11 cellular contexts compared by ENCODE assay signal in the genomic region with DNA sequence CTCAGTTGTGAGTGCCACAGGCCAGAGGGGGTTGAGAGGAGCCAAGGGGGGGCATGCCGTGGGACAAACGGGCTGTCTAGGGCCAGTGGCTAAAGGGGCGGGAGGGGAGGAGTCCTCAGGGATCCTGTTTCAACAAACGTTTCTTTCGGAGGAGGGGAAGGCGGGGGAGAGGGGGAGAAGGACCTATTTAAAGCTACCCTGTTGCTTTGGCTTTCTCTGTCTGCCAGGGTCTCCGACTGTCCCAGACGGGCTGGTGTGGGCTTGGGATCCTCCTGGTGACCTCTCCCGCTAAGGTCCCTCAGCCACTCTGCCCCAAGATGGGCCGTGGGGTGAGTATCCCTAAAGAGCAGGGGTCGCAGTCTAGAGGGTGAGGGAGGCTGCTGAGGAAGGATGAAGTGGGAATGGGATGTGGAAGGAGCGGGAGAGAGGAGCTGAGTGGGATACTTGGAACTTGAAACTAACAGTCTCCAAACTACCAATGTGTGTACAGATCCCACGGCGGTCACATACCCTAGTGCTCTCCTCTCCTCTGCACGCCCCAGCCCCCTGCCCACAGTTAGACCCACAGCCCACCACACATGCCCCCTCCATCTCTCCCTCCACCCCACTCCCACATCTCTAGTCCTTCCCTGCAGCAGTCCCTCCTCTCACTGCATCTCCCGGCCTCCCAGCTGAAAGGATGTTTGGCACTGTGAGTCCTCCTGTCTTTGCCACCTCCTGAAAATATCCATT. TPM values are rescaled to one million over a fixed set of nuclear protein-coding genes. Genes with fewer than 3 reads are reported as not detected.
DNase-seq lines count a peak whose midpoint lies in the region; ATAC-seq and TF ChIP-seq lines count a peak whose summit lies in the region.
"Had no signal": no experiment of that assay in that cellular context is flagged by ENCODE, and none has a peak within 500 bp of the region (broad histone marks: within the 10 kb centered on the region; RNA-seq: fewer than 3 reads in every experiment).

ATP1A2 (plus strand) TSS at position 215 of the 732 bp plus-strand sequence; CDS start at position 318, 103 bp downstream.

- H2BK5ac ChIP-seq in mesenchymal stem cell (ENCODE audit: low read depth, low read length, poor library complexity, severe bottlenecking) = no peak within 1 kb of the TSS

- DNase-seq in mammary epithelial cell (no peak), breast epithelium (ENCODE audit: low spot score in 2 of 2) (no peak), prostate gland (ENCODE audit: low spot score) (no peak), mesenchymal stem cell (no peak)
- no peak for DNase-seq in activated T-cell treated with anti-CD3 and anti-CD28 coated beads, Interleukin-2, amount 50 U/mL, for 72 hours
- DNase-seq in natural killer cell treated with Interleukin-12 subunit alpha and Interleukin-12 subunit beta and Interleukin-15 and Interleukin-18, amount 100 ng/mL, for 72 hours (ENCODE audit: low spot score) = no peak
- DNase-seq: activated CD4-positive, CD25-positive, alpha-beta regulatory T cell; NCI-H510A had no signal

- BruUV-seq in mammary epithelial cell (replicated peaks; lab: Mats Ljungman, UMichigan) = no TSS peak

- H2BK15ac ChIP-seq in mesenchymal stem cell (ENCODE audit: low read depth, poor library complexity, severe bottlenecking) = no peak within 1 kb of the TSS

- TF ChIP-seq POLR2A in breast epithelium (IDR thresholded peaks at IDR 0.05) (no peak), prostate gland (IDR thresholded peaks at IDR 0.05) (no peak), GM18505 (IDR thresholded peaks at IDR 0.05; ENCODE audit: borderline replicate concordance, extremely low read depth, insufficient read depth, insufficient read length) (no peak)

- peaks cover 15% of the 10 kb centered on the region for H3K27me3 Mint-ChIP-seq in activated T-cell treated with anti-CD3 and anti-CD28 coated beads, Interleukin-2, amount 50 U/mL, for 72 hours (ENCODE audit: low read depth)
- H3K27me3 Mint-ChIP-seq in natural killer cell treated with Interleukin-12 subunit alpha and Interleukin-12 subunit beta and Interleukin-15 and Interleukin-18, amount 100 ng/mL, for 72 hours = peaks cover 11 to 25% of the 10 kb centered on the region in 2 donors

- ATAC-seq in activated T-cell treated with anti-CD3 and anti-CD28 coated beads, Interleukin-2, amount 50 U/mL, for 72 hours (replicated peaks in 1 of 2) = no peak
- no peak for ATAC-seq in GM18505 (IDR thresholded peaks at IDR 0.05; ENCODE audit: unreplicated experiment)
- ATAC-seq in natural killer cell treated with Interleukin-12 subunit alpha and Interleukin-12 subunit beta and Interleukin-15 and Interleukin-18, amount 100 ng/mL, for 72 hours = no peak

- intact Hi-C loops in mammary epithelial cell (cut with micrococcal nuclease) (no loop called here), breast epithelium (cut with DNase I; ENCODE audit: low total_unique reads) (no loop called here), prostate gland (cut with DNase I) (no loop called here)

- no peaks in the 10 kb centered on the region for H3K79me2 ChIP-seq in mammary epithelial cell (ENCODE audit: insufficient read depth, low read length)

- H3K27ac ChIP-seq in mammary epithelial cell (ENCODE audit: insufficient read depth, low read depth, low read length) (no peak within 1 kb of the TSS), breast epithelium (peak within 1 kb of the TSS in 1 of 2 donors; percentile 12), prostate gland (peak within 1 kb of the TSS; percentile 40 to 44), mesenchymal stem cell (ENCODE audit: low read length, poor library complexity, severe bottlenecking) (no peak within 1 kb of the TSS)
- H3K27ac ChIP-seq: 22Rv1 had no signal

- H2AK5ac ChIP-seq in mesenchymal stem cell (ENCODE audit: low read length, severe bottlenecking) = no peak within 1 kb of the TSS

- dilution Hi-C loops in mammary epithelial cell (cut with HindIII; ENCODE audit: low sequenced_read_pairs) = no loop called here

- H3K9ac ChIP-seq in mammary epithelial cell (ENCODE audit: insufficient read depth, low read length) (no peak within 1 kb of the TSS), mesenchymal stem cell (ENCODE audit: low read length) (no peak within 1 kb of the TSS)

- no peaks in the 10 kb centered on the region for H3K9me3 Mint-ChIP-seq in activated T-cell treated with anti-CD3 and anti-CD28 coated beads, Interleukin-2, amount 50 U/mL, for 72 hours
- H3K9me3 Mint-ChIP-seq in natural killer cell treated with Interleukin-12 subunit alpha and Interleukin-12 subunit beta and Interleukin-15 and Interleukin-18, amount 100 ng/mL, for 72 hours = no peaks in the 10 kb centered on the region

- no peak within 1 kb of the TSS for H3K4me3 ChIP-seq in mammary epithelial cell (replicated peaks in 1 of 3; ENCODE audit: insufficient read depth in 1 of 3, low read depth in 2 of 3, low read length in 3 of 3)
- H3K4me3 ChIP-seq in breast epithelium = peak within 1 kb of the TSS in 1 of 3 donors; percentile 18
- peak within 1 kb of the TSS; percentile 49 for H3K4me3 ChIP-seq in iPS-18c (ENCODE audit: insufficient read depth, low read depth, low read length)
- H3K4me3 ChIP-seq in prostate gland = peak within 1 kb of the TSS; percentile 12 to 17
- H3K4me3 ChIP-seq in mesenchymal stem cell (ENCODE audit: insufficient read depth in 1 of 2, low read depth in 1 of 2, low read length in 2 of 2) = no peak within 1 kb of the TSS

- H3K18ac ChIP-seq in mesenchymal stem cell (ENCODE audit: low read depth in 1 of 2, low read length in 2 of 2) = no peak within 1 kb of the TSS

- no peaks in the 10 kb centered on the region for H3K4me1 Mint-ChIP-seq in activated T-cell treated with anti-CD3 and anti-CD28 coated beads, Interleukin-2, amount 50 U/mL, for 72 hours (ENCODE audit: low read depth)
- H3K4me1 Mint-ChIP-seq in natural killer cell treated with Interleukin-12 subunit alpha and Interleukin-12 subunit beta and Interleukin-15 and Interleukin-18, amount 100 ng/mL, for 72 hours (ENCODE audit: low read depth in 2 of 2) = no peaks in the 10 kb centered on the region

- H3K4ac ChIP-seq in mesenchymal stem cell (ENCODE audit: low read depth in 1 of 2, low read length in 2 of 2) = no peak within 1 kb of the TSS

- WGBS in mammary epithelial cell (ENCODE audit: low coverage, missing lambda C conversion rate) = 26% methylated on average over 2 of the region's 16 CpGs
- 33% methylated on average over 16 of the region's 16 CpGs for WGBS in prostate gland
- WGBS in mesenchymal stem cell = 23% methylated on average over 14 of the region's 16 CpGs

- H4K91ac ChIP-seq in mesenchymal stem cell (ENCODE audit: low read length) = no peak within 1 kb of the TSS

- H2BK12ac ChIP-seq in mesenchymal stem cell (ENCODE audit: low read length in 2 of 2) = no peak within 1 kb of the TSS

- no peaks in the 10 kb centered on the region for H4K20me1 ChIP-seq in mammary epithelial cell (ENCODE audit: insufficient read depth, low read length)

- H3K14ac ChIP-seq in mesenchymal stem cell (ENCODE audit: low read length in 2 of 2) = no peak within 1 kb of the TSS

- H3K27ac Mint-ChIP-seq in activated T-cell treated with anti-CD3 and anti-CD28 coated beads, Interleukin-2, amount 50 U/mL, for 72 hours = no peak within 1 kb of the TSS
- H3K27ac Mint-ChIP-seq in natural killer cell treated with Interleukin-12 subunit alpha and Interleukin-12 subunit beta and Interleukin-15 and Interleukin-18, amount 100 ng/mL, for 72 hours = no peak within 1 kb of the TSS

- H3K27me3 ChIP-seq in mammary epithelial cell (ENCODE audit: insufficient read depth, low read length) (no peaks in the 10 kb centered on the region), breast epithelium (no peaks in the 10 kb centered on the region), prostate gland (replicated peaks; ENCODE audit: insufficient read depth) (no peaks in the 10 kb centered on the region), mesenchymal stem cell (ENCODE audit: control insufficient read depth in 1 of 2, insufficient read depth in 1 of 2, low read length in 2 of 2) (peaks cover 51 to 69% of the 10 kb centered on the region in 2 experiments)

- no peaks in the 10 kb centered on the region for H3K79me1 ChIP-seq in mesenchymal stem cell (replicated peaks; ENCODE audit: low read length, poor library complexity, severe bottlenecking)

- no peak within 1 kb of the TSS for H3K4me3 Mint-ChIP-seq in activated T-cell treated with anti-CD3 and anti-CD28 coated beads, Interleukin-2, amount 50 U/mL, for 72 hours
- no peak within 1 kb of the TSS for H3K4me3 Mint-ChIP-seq in natural killer cell treated with Interleukin-12 subunit alpha and Interleukin-12 subunit beta and Interleukin-15 and Interleukin-18, amount 100 ng/mL, for 72 hours

- H2AFZ ChIP-seq in mammary epithelial cell (ENCODE audit: low read depth, low read length) = peak within 1 kb of the TSS; percentile 16
- H2AFZ ChIP-seq in mesenchymal stem cell (ENCODE audit: low read depth, low read length) = no peak within 1 kb of the TSS

- H3K36me3 Mint-ChIP-seq in activated T-cell treated with anti-CD3 and anti-CD28 coated beads, Interleukin-2, amount 50 U/mL, for 72 hours (ENCODE audit: insufficient read depth in 2 of 2) = no peaks in the 10 kb centered on the region
- no peaks in the 10 kb centered on the region for H3K36me3 Mint-ChIP-seq in natural killer cell treated with Interleukin-12 subunit alpha and Interleukin-12 subunit beta and Interleukin-15 and Interleukin-18, amount 100 ng/mL, for 72 hours

- CTCF ChIA-PET in mammary epithelial cell (lab: Charles Lee; ENCODE audit: low non-redundant PET) = interaction anchor here (1.0 kb wide), 1 partner anchor 261 kb away, joined by 6 read pairs; no protein-coding TSS in a partner anchor

- H3K4me2 ChIP-seq in mammary epithelial cell (ENCODE audit: insufficient read depth, low read depth, low read length) = no peak within 1 kb of the TSS
- no peak within 1 kb of the TSS for H3K4me2 ChIP-seq in mesenchymal stem cell (ENCODE audit: low read length, poor library complexity, severe bottlenecking)

- H3K4me1 ChIP-seq in mammary epithelial cell (ENCODE audit: insufficient read depth, low read length) = peaks cover 13% of the 10 kb centered on the region
- H3K4me1 ChIP-seq in breast epithelium = no peaks in the 10 kb centered on the region
- no peaks in the 10 kb centered on the region for H3K4me1 ChIP-seq in prostate gland (replicated peaks)
- H3K4me1 ChIP-seq in mesenchymal stem cell (ENCODE audit: control insufficient read depth, insufficient read depth, low read depth, low read length) = peaks cover 16% of the 10 kb centered on the region

- TF ChIP-seq CTCF in mammary epithelial cell (conservative IDR thresholded peaks at IDR 0.05 in 1 of 2, IDR thresholded peaks at IDR 0.05 in 1 of 2; ENCODE audit: extremely low read depth in 1 of 2, insufficient read depth in 1 of 2, low read depth in 1 of 2, low read length in 2 of 2) (no peak), breast epithelium (IDR thresholded peaks at IDR 0.05) (no peak), prostate gland (IDR thresholded peaks at IDR 0.05) (no peak)

- no peak within 1 kb of the TSS for H3K23ac ChIP-seq in mesenchymal stem cell (ENCODE audit: low read length in 2 of 2)

- in situ Hi-C loops in mammary epithelial cell (cut with MboI; ENCODE audit: low sequenced_read_pairs in 2 of 2) = no loop called here

- H4K8ac ChIP-seq in mesenchymal stem cell (ENCODE audit: low read length) = no peak within 1 kb of the TSS

- no peak within 1 kb of the TSS for H2BK120ac ChIP-seq in mesenchymal stem cell (ENCODE audit: low read depth, low read length)

- H3K36me3 ChIP-seq in mammary epithelial cell (ENCODE audit: insufficient read depth, low read length) = no peaks in the 10 kb centered on the region
- H3K36me3 ChIP-seq in breast epithelium = no peaks in the 10 kb centered on the region
- no peaks in the 10 kb centered on the region for H3K36me3 ChIP-seq in prostate gland
- no peaks in the 10 kb centered on the region for H3K36me3 ChIP-seq in mesenchymal stem cell (ENCODE audit: control insufficient read depth in 1 of 2, insufficient read depth in 2 of 2, low read depth in 1 of 2, low read length in 2 of 2)

- H3K9me3 ChIP-seq in mammary epithelial cell (replicated peaks; ENCODE audit: insufficient read depth, low read length) (no peaks in the 10 kb centered on the region), breast epithelium (no peaks in the 10 kb centered on the region), iPS-18c (ENCODE audit: control insufficient read depth, insufficient read depth, low read length) (peaks cover 2% of the 10 kb centered on the region), prostate gland (no peaks in the 10 kb centered on the region), mesenchymal stem cell (ENCODE audit: control insufficient read depth, low read length) (no peaks in the 10 kb centered on the region)

RNA-seq across cellular contexts. Expression of gene ATP1A2, which starts in this region (rescaled TPM):
- under 1 TPM in 1 of 2 donors, not detected in 1; under 0.01 TPM for total RNA-seq in mammary epithelial cell
- not detected for polyA plus RNA-seq in mammary epithelial cell
- polyA minus RNA-seq in mammary epithelial cell = not detected
- total RNA-seq in breast epithelium = 100 to 1,000 TPM in 1 of 3 donors, 1 to 10 TPM in 2; 3.9 to 229 (median 6.4) TPM
- total RNA-seq in prostate gland = 10 to 100 TPM; 14.8 to 69.0 TPM
- polyA plus RNA-seq in mesenchymal stem cell (2013, experiment 1 of 2) = 0.07 TPM
- 0.05 TPM for polyA plus RNA-seq in mesenchymal stem cell (2013, experiment 2 of 2)
- not detected for total RNA-seq in activated T-cell treated with anti-CD3 and anti-CD28 coated beads, Interleukin-2, amount 50 U/mL, for 72 hours
- not detected for total RNA-seq in natural killer cell treated with Interleukin-12 subunit alpha and Interleukin-12 subunit beta and Interleukin-15 and Interleukin-18, amount 100 ng/mL, for 72 hours

Comparison
In these comparisons a context has a peak if more than half of its experiments do, and no peak if none do; other contexts are left out.
1. RNA of gene ATP1A2 (total RNA-seq): 14.8 to 69.0 TPM in prostate gland and 3.9 to 229 TPM in breast epithelium; under 0.01 TPM in mammary epithelial cell, not detected in activated T-cell treated with anti-CD3 and anti-CD28 coated beads, Interleukin-2, amount 50 U/mL, for 72 hours and not detected in natural killer cell treated with Interleukin-12 subunit alpha and Interleukin-12 subunit beta and Interleukin-15 and Interleukin-18, amount 100 ng/mL, for 72 hours; every median in the first group is over 4 times any median in the second.
2. H3K27ac ChIP-seq: peak in prostate gland (2 of 2); none in mammary epithelial cell (single experiment) and mesenchymal stem cell (single experiment).
3. H3K4me3 ChIP-seq: peak in iPS-18c (single experiment) and prostate gland (2 of 2); none in mammary epithelial cell (0 of 3) and mesenchymal stem cell (0 of 2).